In genomic region chr2:181953773-181954537, GRCh38 we compare ENCODE assay signal across 8 cellular contexts. TPM values are rescaled to one million over a fixed set of nuclear protein-coding genes. Genes with fewer than 3 reads are reported as not detected.
DNase-seq lines count a peak whose midpoint lies in the region; ATAC-seq and TF ChIP-seq lines count a peak whose summit lies in the region.

No MANE protein-coding gene starts in this region.

- H3K9ac ChIP-seq in iPS-18a (ENCODE audit: low read length): no peak overlapping the region

- H3K27ac ChIP-seq in iPS-18a (ENCODE audit: low read length): no peak overlapping the region

- H3K9me3 ChIP-seq in T-helper 17 cell (ENCODE audit: control insufficient read depth, low read length, poor library complexity, severe bottlenecking) (no peaks in the 10 kb centered on the region), iPS-18a (ENCODE audit: control insufficient read depth, low read depth, low read length) (no peaks in the 10 kb centered on the region)

- peaks cover 2% of the 10 kb centered on the region for H3K36me3 Mint-ChIP-seq in T-helper 17 cell (ENCODE audit: low read depth)

- H3K4me1 Mint-ChIP-seq in T-helper 17 cell: peaks cover 8% of the 10 kb centered on the region

- H3K27me3 ChIP-seq in iPS-18a (ENCODE audit: control insufficient read depth, insufficient read depth, low read length): no peaks in the 10 kb centered on the region

- no peak overlapping the region for H3K27ac Mint-ChIP-seq in T-helper 17 cell

- ATAC-seq in GM18909 (IDR thresholded peaks at IDR 0.05; ENCODE audit: poor library complexity, unreplicated experiment) (peak; percentile 75), HG03521 (IDR thresholded peaks at IDR 0.05; ENCODE audit: unreplicated experiment) (peak; percentile 72), T-helper 17 cell (peak; percentile 78)

- H3K27me3 Mint-ChIP-seq in T-helper 17 cell: peaks cover 51% of the 10 kb centered on the region

- no peaks in the 10 kb centered on the region for H3K36me3 ChIP-seq in iPS-18a (ENCODE audit: control insufficient read depth, low read depth, low read length)

- in situ Hi-C loops in astrocyte of the cerebellum (cut with HindIII; ENCODE audit: low sequenced_read_pairs): no loop called here

- H3K4me1 ChIP-seq in iPS-18a (ENCODE audit: control insufficient read depth, low read depth, low read length): no peaks in the 10 kb centered on the region

- H3K4me3 ChIP-seq in astrocyte of the cerebellum (ENCODE audit: low read depth, low read length) (peak overlapping the region; percentile 31), iPS-18a (ENCODE audit: low read length) (peak overlapping the region; percentile 53)

- DNase-seq in AG08396 (ENCODE audit: low spot score): peak; percentile 51
- DNase-seq in T-helper 17 cell: peak; percentile 25 to 40 (median 26)
- peak; percentile 46 for DNase-seq in astrocyte of the cerebellum (ENCODE audit: low read depth)
- peak; percentile 21 to 65 (median 45) for DNase-seq in stimulated activated CD4-positive, alpha-beta T cell treated with anti-CD3 and anti-CD28 coated beads, Interleukin-12 subunit alpha, Interleukin-12 subunit beta, amount 100 ng/mL, for 48 hours (ENCODE audit: low read depth in 2 of 3, low spot score in 1 of 3)
- no peak for DNase-seq in COR-L47 (lab: John Stamatoyannopoulos, UW)

- TF ChIP-seq CTCF in astrocyte of the cerebellum (IDR thresholded peaks at IDR 0.05; ENCODE audit: low read depth, low read length, missing control alignments): peak; percentile 67

- H3K4me3 Mint-ChIP-seq in T-helper 17 cell: peak overlapping the region; percentile 56

RNA-seq across cellular contexts. Expression of gene PPP1R1C, which starts 31.7 kb away (rescaled TPM):
- not detected for total RNA-seq in T-helper 17 cell
